21 cellular contexts compared by ENCODE assay signal in the genomic region with DNA sequence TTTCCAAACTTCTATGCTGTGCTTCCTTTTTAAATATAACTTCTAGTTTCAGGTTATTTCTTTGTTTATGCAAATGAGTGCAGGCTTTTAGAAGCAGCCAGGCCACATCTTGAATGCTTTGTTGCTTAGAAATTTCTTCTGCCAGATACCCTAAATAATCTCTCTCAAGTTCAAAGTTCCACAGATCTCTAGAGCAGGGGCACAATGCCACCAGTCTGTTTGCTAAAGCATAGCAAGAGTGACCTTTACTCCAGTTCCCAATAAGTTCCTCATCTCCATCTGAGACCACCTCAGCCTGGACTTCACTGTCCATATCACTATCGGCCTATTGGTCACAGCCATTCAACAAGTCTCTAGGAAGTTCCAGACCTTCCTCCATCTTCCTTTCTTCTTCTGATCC. TPM values are rescaled to one million over a fixed set of nuclear protein-coding genes. Genes with fewer than 3 reads are reported as not detected.
"Had no signal": no experiment of that assay in that cellular context is flagged by ENCODE, and none has a peak within 500 bp of the region (broad histone marks: within the 10 kb centered on the region; RNA-seq: fewer than 3 reads in every experiment).

No MANE protein-coding gene starts in this region.

RNA-seq across cellular contexts. Expression of gene NKX2-4, which starts 26.4 kb away (rescaled TPM):
- total RNA-seq: activated naive CD4-positive, alpha-beta T cell treated with anti-CD3 and anti-CD28 coated beads for 36 hours; activated naive CD4-positive, alpha-beta T cell treated with anti-CD3 and anti-CD28 coated beads, Interleukin-2, amount 50 U/mL, for 72 hours; activated naive CD8-positive, alpha-beta T cell treated with anti-CD3 and anti-CD28 coated beads for 36 hours; activated naive CD8-positive, alpha-beta T cell treated with anti-CD3 and anti-CD28 coated beads, Interleukin-2, amount 10 ng/mL, durations not matched to agents 7 days and 5 days; activated T-cell treated with anti-CD3 and anti-CD28 coated beads, Interleukin-2, amount 50 U/mL, for 4 hours; activated T-cell treated with anti-CD3 and anti-CD28 coated beads, Interleukin-2, amount 50 U/mL, for 72 hours; activated T-helper 1 cell treated with anti-CD3 and anti-CD28 coated beads, Interleukin-12 subunit alpha, Interleukin-12 subunit beta, Interleukin-2, Interleukin-4 antibody, amounts not matched to agents 30 ng/mL and 10 ng/mL and 1 ng/mL, durations not matched to agents 14 hours and 24 hours and 36 hours; activated T-helper 17 cell treated with anti-CD3 and anti-CD28 coated beads, Interleukin-2, amount 50 U/mL, for 72 hours; activated T-helper 2 cell treated with anti-CD3 and anti-CD28 coated beads, Interferon-gamma antibody, Interleukin-2, Interleukin-4, amounts not matched to agents 10 μg/mL and 5 μg/mL and 100 μg/mL, durations not matched to agents 14 hours and 24 hours and 36 hours; aorta; ascending aorta; astrocyte; body of pancreas; breast epithelium; bronchial epithelial cell; cardiac muscle cell; cardiac septum; cerebellum; chondrocyte had no signal
- polyA plus RNA-seq: adipose tissue, adrenal gland, aorta, cardiac muscle cell had no signal
